In the genomic region with DNA sequence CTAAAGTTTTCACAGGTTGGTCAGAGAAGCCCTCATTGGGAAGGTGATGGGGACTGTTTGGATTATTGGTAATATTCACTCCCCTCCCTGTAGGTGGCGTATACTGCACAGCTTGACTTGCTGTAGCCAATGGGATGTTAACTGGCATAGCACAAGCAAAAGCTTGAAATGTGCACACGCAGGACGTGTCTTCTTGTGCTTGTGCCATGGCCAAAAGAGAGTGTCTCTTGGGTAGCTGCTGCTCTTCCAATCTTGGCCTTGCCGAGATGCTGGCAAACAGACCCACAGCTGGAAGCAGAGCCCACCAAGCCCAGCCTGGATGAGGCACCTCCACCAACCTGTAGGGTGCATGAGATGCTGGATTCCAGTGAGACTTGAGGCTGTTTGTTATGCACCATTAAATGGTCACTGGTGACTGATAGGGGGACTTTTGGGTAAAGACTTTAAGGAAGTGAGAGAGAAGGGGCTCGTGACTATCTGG, we compare ENCODE assay signal across 8 cellular contexts.
DNase-seq lines count a peak whose midpoint lies in the region; ATAC-seq, FAIRE-seq and TF ChIP-seq lines count a peak whose summit lies in the region.

No MANE protein-coding gene starts in this region.

- peak; percentile 54 for TF ChIP-seq CTCF in activated CD8-positive, alpha-beta T cell treated with anti-CD3 and anti-CD28 coated beads for 36 hours (IDR thresholded peaks at IDR 0.05)
- TF ChIP-seq CTCF in HepG2 (CRISPR knock-in tag; IDR thresholded peaks at IDR 0.05), result peak; percentile 83

- ATAC-seq in GM21367 (IDR thresholded peaks at IDR 0.05; ENCODE audit: unreplicated experiment), result peak; percentile 91
- ATAC-seq in activated CD8-positive, alpha-beta T cell treated with anti-CD3 and anti-CD28 coated beads for 36 hours, result peak; percentile 78
- peak; percentile 90 for ATAC-seq in HepG2

- no TSS peak for BruUV-seq in HepG2 (replicated peaks; lab: Mats Ljungman, UMichigan)

- peak; percentile 82 for TF ChIP-seq RAD21 in Ishikawa (IDR thresholded peaks at IDR 0.05; ENCODE audit: low read depth)
- TF ChIP-seq RAD21 in HepG2 (CRISPR knock-in tag; IDR thresholded peaks at IDR 0.05), result no peak

- in situ Hi-C loops in HepG2 (cut with HindIII; ENCODE audit: extremely low pct_ligation_motif_present, low pct_unique_long_range_greater_than_20kb), result no loop called here

- no peak overlapping the region for H3K4me3 Mint-ChIP-seq in activated CD8-positive, alpha-beta T cell treated with anti-CD3 and anti-CD28 coated beads for 36 hours

- no peak overlapping the region for H3K4me3 ChIP-seq in HepG2 (replicated peaks in 1 of 3; ENCODE audit: insufficient read depth in 1 of 3, low read depth in 2 of 3, low read length in 3 of 3)

- H3K27me3 Mint-ChIP-seq in activated CD8-positive, alpha-beta T cell treated with anti-CD3 and anti-CD28 coated beads for 36 hours, result no peaks in the 10 kb centered on the region

- no peak overlapping the region for H3K27ac ChIP-seq in HepG2 (ENCODE audit: extremely low read length, insufficient read depth, low read length)

- POLR2A ChIA-PET in activated CD8-positive, alpha-beta T cell treated with anti-CD3 and anti-CD28 coated beads for 36 hours (lab: Charles Lee), result no interaction called here
- POLR2A ChIA-PET in HepG2 (lab: Yijun Ruan, JAX), result no interaction called here

- H3K4me1 Mint-ChIP-seq in activated CD8-positive, alpha-beta T cell treated with anti-CD3 and anti-CD28 coated beads for 36 hours (ENCODE audit: low read depth), result no peaks in the 10 kb centered on the region

- 2% methylated on average over 5 of the region's 5 CpGs for WGBS in HepG2 (ENCODE audit: low lambda C conversion rate)

- no peak overlapping the region for H3K27ac Mint-ChIP-seq in activated CD8-positive, alpha-beta T cell treated with anti-CD3 and anti-CD28 coated beads for 36 hours

- H3K36me3 Mint-ChIP-seq in activated CD8-positive, alpha-beta T cell treated with anti-CD3 and anti-CD28 coated beads for 36 hours (ENCODE audit: low read depth), result no peaks in the 10 kb centered on the region

- CTCF ChIA-PET in activated CD8-positive, alpha-beta T cell treated with anti-CD3 and anti-CD28 coated beads for 36 hours (lab: Charles Lee), result interaction anchor here (0.6 to 1.0 kb wide), 3 partner anchors 14 to 275 kb away, joined by 3 read pairs; no protein-coding TSS in a partner anchor
- CTCF ChIA-PET in HepG2 (lab: Yijun Ruan, JAX; ENCODE audit: low intra/inter-chr PET ratio, low total read pairs), result interaction anchor here (1.0 kb wide), 1 partner anchor 277 kb away, joined by 3 read pairs; no protein-coding TSS in a partner anchor

- no peaks in the 10 kb centered on the region for H3K27me3 ChIP-seq in HepG2 (ENCODE audit: control insufficient read depth in 1 of 2, insufficient read depth in 2 of 2, low read length in 2 of 2)

- peak; percentile 56 for DNase-seq in NCI-H748 (lab: John Stamatoyannopoulos, UW; ENCODE audit: unreplicated experiment)
- DNase-seq in NCI-H748 treated with DMSO at 0.1 percent for 48 hours (lab: John Stamatoyannopoulos, UW), result no peak
- peak; percentile 15 for DNase-seq in activated CD8-positive, alpha-beta T cell treated with anti-CD3 and anti-CD28 coated beads for 36 hours
- peak; percentile 23 for DNase-seq in HepG2 (ENCODE audit: low spot score)
- no peak for DNase-seq in HCEC 1CT
- DNase-seq in DMS79 (lab: John Stamatoyannopoulos, UW), result no peak

- no peaks in the 10 kb centered on the region for H4K20me1 ChIP-seq in HepG2 (ENCODE audit: insufficient read depth, low read length)

- no peaks in the 10 kb centered on the region for H3K9me3 Mint-ChIP-seq in activated CD8-positive, alpha-beta T cell treated with anti-CD3 and anti-CD28 coated beads for 36 hours

- H3K9ac ChIP-seq in HepG2 (ENCODE audit: insufficient read depth, low read depth, low read length), result no peak overlapping the region

- H3K9me3 ChIP-seq in HepG2 (ENCODE audit: low read length), result no peaks in the 10 kb centered on the region

- H3K4me2 ChIP-seq in HepG2 (ENCODE audit: low read depth, low read length), result no peak overlapping the region

- H2AFZ ChIP-seq in HepG2 (ENCODE audit: low read length), result no peak overlapping the region

- no peaks in the 10 kb centered on the region for H3K36me3 ChIP-seq in HepG2 (replicated peaks in 1 of 2; ENCODE audit: control insufficient read depth in 1 of 2, insufficient read depth in 2 of 2, low read length in 2 of 2)

- no peaks in the 10 kb centered on the region for H3K79me2 ChIP-seq in HepG2 (ENCODE audit: insufficient read depth, low read length)

- TF ChIP-seq EP300 in Ishikawa (IDR thresholded peaks at IDR 0.05; ENCODE audit: borderline replicate concordance), result no peak
- no peak for TF ChIP-seq EP300 in HepG2 (IDR thresholded peaks at IDR 0.05; ENCODE audit: low read depth in 2 of 2, low read length in 2 of 2)
- no peak for TF ChIP-seq EP300 in HepG2 (CRISPR knock-in tag; IDR thresholded peaks at IDR 0.05; ENCODE audit: borderline replicate concordance)

- intact Hi-C loops in activated CD8-positive, alpha-beta T cell treated with anti-CD3 and anti-CD28 coated beads for 36 hours (cut with micrococcal nuclease), result loop anchor here (5.0 kb wide), 1 partner anchor 277 kb away; no protein-coding TSS in a partner anchor
- intact Hi-C loops in HepG2 (cut with micrococcal nuclease; ENCODE audit: unreplicated experiment), result no loop called here

- H3K4me1 ChIP-seq in HepG2 (ENCODE audit: insufficient read depth, low read length), result no peaks in the 10 kb centered on the region

- no peak for TF ChIP-seq POLR2A in HepG2 (IDR thresholded peaks at IDR 0.05; ENCODE audit: insufficient read depth in 1 of 2, low read depth in 2 of 2, low read length in 2 of 2)

- FAIRE-seq in HepG2 (lab: Jason Lieb, UNC), result peak; percentile 51

TF ChIP-seq in Ishikawa, 13 proteins besides CTCF, POLR2A, EP300 and RAD21:
- TF ChIP-seq NFIC (IDR thresholded peaks at IDR 0.05), result no peak
- no peak for TF ChIP-seq YY1 (IDR thresholded peaks at IDR 0.05; ENCODE audit: low read depth)
- TF ChIP-seq CREB1 (IDR thresholded peaks at IDR 0.05; ENCODE audit: low read depth), result no peak

TF ChIP-seq in HepG2, 621 proteins besides CTCF, POLR2A, EP300 and RAD21:
- TF ChIP-seq SMC3 (IDR thresholded peaks at IDR 0.05; ENCODE audit: low read length) (peak; percentile 36; the same call in 1 of the 2 replicates), RARG (CRISPR knock-in tag; IDR thresholded peaks at IDR 0.05; ENCODE audit: low read depth) (no peak), STAG1 (CRISPR knock-in tag; IDR thresholded peaks at IDR 0.05) (peak; percentile 65), TEAD3 (CRISPR knock-in tag; optimal IDR thresholded peaks at IDR 0.05; ENCODE audit: borderline replicate concordance) (peak; percentile 11)
- TF ChIP-seq, protein P1, sequence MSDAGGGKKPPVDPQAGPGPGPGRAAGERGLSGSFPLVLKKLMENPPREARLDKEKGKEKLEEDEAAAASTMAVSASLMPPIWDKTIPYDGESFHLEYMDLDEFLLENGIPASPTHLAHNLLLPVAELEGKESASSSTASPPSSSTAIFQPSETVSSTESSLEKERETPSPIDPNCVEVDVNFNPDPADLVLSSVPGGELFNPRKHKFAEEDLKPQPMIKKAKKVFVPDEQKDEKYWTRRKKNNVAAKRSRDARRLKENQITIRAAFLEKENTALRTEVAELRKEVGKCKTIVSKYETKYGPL (CRISPR knock-in tag; IDR thresholded peaks at IDR 0.05), result no peak

Comparison
In these comparisons a context has a peak if more than half of its experiments do, and no peak if none do; other contexts are left out.
1. DNase-seq: peak in NCI-H748 (single experiment), activated CD8-positive, alpha-beta T cell treated with anti-CD3 and anti-CD28 coated beads for 36 hours (single experiment) and HepG2 (single experiment); none in NCI-H748 treated with DMSO at 0.1 percent for 48 hours (single experiment), HCEC 1CT (single experiment) and DMS79 (single experiment).
2. Peak in every context shown above with its lines, with median percentiles within 50 percentile points of each other: ATAC-seq.